In the genomic region with DNA sequence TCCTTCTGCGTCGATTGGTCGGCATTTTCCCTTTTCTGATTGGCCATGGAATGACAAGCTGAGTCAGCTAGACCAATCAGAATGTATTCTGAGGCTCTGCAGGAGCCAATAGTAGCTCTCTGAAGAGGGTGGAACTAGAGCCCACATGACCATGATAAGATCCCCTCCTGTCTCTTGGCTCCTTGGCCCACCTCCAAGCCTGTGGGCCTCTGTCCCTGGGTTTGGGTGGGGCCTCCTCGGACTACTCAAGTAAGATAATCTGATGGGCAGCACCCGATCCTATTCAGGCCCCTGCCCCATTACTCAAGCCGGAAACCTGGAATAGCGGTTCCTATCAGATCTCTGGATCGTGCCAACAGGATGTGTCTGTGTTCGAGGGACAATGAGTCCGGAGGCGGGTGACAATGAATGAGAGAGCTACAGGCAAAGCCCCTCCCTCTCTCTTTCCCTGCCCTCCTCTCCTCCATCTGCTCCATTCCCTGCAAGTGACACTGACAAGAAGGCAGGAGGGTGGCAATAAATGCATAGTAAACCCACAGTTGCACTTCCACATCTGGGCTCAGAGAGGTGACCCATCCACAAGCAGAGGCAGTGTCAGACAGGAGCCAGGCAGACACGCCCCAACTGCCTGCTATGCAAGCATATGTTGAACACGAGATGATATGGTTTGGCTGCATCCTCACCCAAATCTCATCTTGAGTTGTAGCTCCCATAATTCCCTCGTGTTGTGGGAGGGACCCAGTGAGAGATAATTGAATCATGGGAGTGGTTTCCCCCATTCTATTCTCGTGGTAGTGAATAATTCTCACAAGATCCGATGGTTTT, we compare ENCODE assay signal across 16 cellular contexts.
DNase-seq lines count a peak whose midpoint lies in the region; ATAC-seq and TF ChIP-seq lines count a peak whose summit lies in the region.
"Had no signal": no experiment of that assay in that cellular context is flagged by ENCODE, and none has a peak within 500 bp of the region (broad histone marks: within the 10 kb centered on the region; RNA-seq: fewer than 3 reads in every experiment).

No MANE protein-coding gene starts in this region.

- intact Hi-C loops in left ventricle myocardium superior (cut with micrococcal nuclease), result loop anchor here (5.0 to 10.0 kb wide), 2 partner anchors 97 to 101 kb away; no protein-coding TSS in a partner anchor
- intact Hi-C loops in gastrocnemius medialis (cut with DNase I; ENCODE audit: low total_unique reads), result no loop called here

- H3K9me3 Mint-ChIP-seq in glutamatergic neuron (ENCODE audit: unreplicated experiment), result peaks cover 5% of the 10 kb centered on the region

- H3K4me3 Mint-ChIP-seq in glutamatergic neuron (ENCODE audit: unreplicated experiment), result no peak overlapping the region

- no peak for TF ChIP-seq POLR2A in gastrocnemius medialis (IDR thresholded peaks at IDR 0.05)

- peaks cover 0 to 39% of the 10 kb centered on the region in 2 donors for H3K36me3 ChIP-seq in gastrocnemius medialis

- H3K36me3 Mint-ChIP-seq in glutamatergic neuron (ENCODE audit: unreplicated experiment), result no peaks in the 10 kb centered on the region

- H3K4me3 ChIP-seq in cardiac fibroblast (replicated peaks in 1 of 2; ENCODE audit: low read depth in 2 of 2, low read length in 2 of 2), result no peak overlapping the region
- no peak overlapping the region for H3K4me3 ChIP-seq in gastrocnemius medialis
- H3K4me3 ChIP-seq: SK-N-MC had no signal

- H3K27me3 ChIP-seq in gastrocnemius medialis, result no peaks in the 10 kb centered on the region

- ATAC-seq in left ventricle myocardium superior (peak; percentile 77), gastrocnemius medialis (peak; percentile 5 to 23), GM18502 (IDR thresholded peaks at IDR 0.05; ENCODE audit: poor library complexity, unreplicated experiment) (no peak)

- peaks cover 25 to 27% of the 10 kb centered on the region in 2 donors for H3K4me1 ChIP-seq in gastrocnemius medialis

- in situ Hi-C loops in gastrocnemius medialis (cut with MboI; ENCODE audit: low sequenced_read_pairs in 4 of 4), result loop anchor here (5.0 kb wide), 2 partner anchors 99 to 101 kb away; no protein-coding TSS in a partner anchor

- TF ChIP-seq CTCF in cardiac fibroblast (IDR thresholded peaks at IDR 0.05; ENCODE audit: low read depth, low read length) (no peak), gastrocnemius medialis (IDR thresholded peaks at IDR 0.05 in 4 of 5, conservative IDR thresholded peaks at IDR 0.05 in 1 of 5) (no peak), glutamatergic neuron (IDR thresholded peaks at IDR 0.05; ENCODE audit: partially characterized antibody, unreplicated experiment) (no peak)

- H3K9me3 ChIP-seq in gastrocnemius medialis, result no peaks in the 10 kb centered on the region

- peak overlapping the region; percentile 74 to 87 (median 76) for H3K27ac ChIP-seq in gastrocnemius medialis
- H3K27ac ChIP-seq: C4-2B, SK-N-MC had no signal

- DNase-seq in MV-4-11 (lab: John Stamatoyannopoulos, UW), result peak; percentile 64
- peak; percentile 73 to 77 for DNase-seq in cardiac fibroblast (ENCODE audit: low read depth in 2 of 2)
- DNase-seq in left ventricle myocardium superior, result peak; percentile 81
- no peak for DNase-seq in gastrocnemius medialis
- no peak for DNase-seq in A172 (ENCODE audit: low spot score)
- no peak for DNase-seq in glutamatergic neuron
- no peak for DNase-seq in GM19240 (ENCODE audit: insufficient read length, low spot score)
- DNase-seq: activated CD4-positive, CD25-positive, alpha-beta regulatory T cell treated with anti-CD3 and anti-CD28 coated beads, Interleukin-2, amount 50 U/mL, for 72 hours; activated T-cell treated with anti-CD3 and anti-CD28 coated beads, Interleukin-2, amount 50 U/mL, for 48 hours; NCI-H1436 treated with DMSO at 0.1 percent for 48 hours; posterior cingulate gyrus; stimulated activated CD4-positive, alpha-beta T cell treated with anti-CD3 and anti-CD28 coated beads, Interleukin-4, amount 100 ng/mL, for 24 hours; stimulated activated naive CD4-positive, alpha-beta T cell had no signal

- H3K27ac Mint-ChIP-seq in glutamatergic neuron (ENCODE audit: unreplicated experiment), result no peak overlapping the region

- H3K4me1 Mint-ChIP-seq in glutamatergic neuron (ENCODE audit: low read depth, unreplicated experiment), result peaks cover 2% of the 10 kb centered on the region

- peaks cover 11% of the 10 kb centered on the region for H3K27me3 Mint-ChIP-seq in glutamatergic neuron (ENCODE audit: unreplicated experiment)

Comparison
In these comparisons a context has a peak if more than half of its experiments do, and no peak if none do; other contexts are left out.
1. DNase-seq: peak in MV-4-11 (single experiment), cardiac fibroblast (2 of 2) and left ventricle myocardium superior (single experiment); none in gastrocnemius medialis (0 of 2), A172 (single experiment), glutamatergic neuron (single experiment) and GM19240 (single experiment).